ENCODE assay signal across 8 cellular contexts in genomic region chr17:61583242-61583641, GRCh38. TPM values are rescaled to one million over a fixed set of nuclear protein-coding genes. Genes with fewer than 3 reads are reported as not detected.
A peak's percentile ranks its signal among the peaks of the same experiment; 100 is the strongest.
DNase-seq lines count a peak whose midpoint lies in the region; ATAC-seq and TF ChIP-seq lines count a peak whose summit lies in the region.

No MANE protein-coding gene starts in this region.

- TF ChIP-seq CTCF in DND-41 (IDR thresholded peaks at IDR 0.05; ENCODE audit: borderline replicate concordance, extremely low read depth, low read length, poor library complexity, severe bottlenecking), result peak; percentile 58
- TF ChIP-seq CTCF in SK-N-SH (IDR thresholded peaks at IDR 0.05), result peak; percentile 70

- 11% methylated on average over 3 of the region's 3 CpGs for WGBS in SK-N-SH (ENCODE audit: low lambda C conversion rate)

- no peak overlapping the region for H3K27ac ChIP-seq in DND-41 (ENCODE audit: low read length)
- H3K27ac ChIP-seq in SK-N-SH (ENCODE audit: low read depth in 2 of 2, low read length in 1 of 2), result peak overlapping the region in 1 of 2 experiments; percentile 76; a peak in 1 of 4 replicates

- DNase-seq in DND-41, result no peak
- peak; percentile 96 for DNase-seq in HuH-7.5 (ENCODE audit: low spot score)
- DNase-seq in SK-N-SH, result peak; percentile 79
- DNase-seq in left kidney (ENCODE audit: low read depth, low spot score), result peak; percentile 46
- no peak for DNase-seq in nucleus accumbens (lab: John Stamatoyannopoulos, UW)
- no peak for DNase-seq in activated gamma-delta T cell treated with Interleukin-2 at 50 U/mL for 16 hours
- no peak for DNase-seq in activated CD4-positive, alpha-beta T cell treated with anti-CD3 and anti-CD28 coated beads for 1 hour

- H4K20me1 ChIP-seq in DND-41 (ENCODE audit: insufficient read depth, low read length) (no peaks in the 10 kb centered on the region), SK-N-SH (ENCODE audit: insufficient read depth) (no peaks in the 10 kb centered on the region)

- H3K9ac ChIP-seq in DND-41 (ENCODE audit: low read depth, low read length) (no peak overlapping the region), SK-N-SH (no peak overlapping the region)

- POLR2A ChIA-PET in SK-N-SH (lab: Yijun Ruan, JAX), result interaction anchor here (0.9 to 1.0 kb wide), 3 partner anchors 9 to 171 kb away, joined by 3 to 6 read pairs (median 5); no protein-coding TSS in a partner anchor

- peak in 1 of 2 experiments; percentile 85; a peak in 3 of 4 replicates for TF ChIP-seq EP300 in SK-N-SH (IDR thresholded peaks at IDR 0.05; ENCODE audit: borderline replicate concordance in 1 of 2, low read depth in 1 of 2, low read length in 1 of 2)

- H2AFZ ChIP-seq in DND-41 (ENCODE audit: low read depth, low read length) (no peak overlapping the region), SK-N-SH (ENCODE audit: low read depth) (peak overlapping the region; percentile 5; the same call in 1 of the 2 replicates)

- no peaks in the 10 kb centered on the region for H3K79me2 ChIP-seq in DND-41 (ENCODE audit: insufficient read depth, low read length)
- H3K79me2 ChIP-seq in SK-N-SH (ENCODE audit: insufficient read depth), result no peaks in the 10 kb centered on the region

- H3F3A ChIP-seq in SK-N-SH (replicated peaks; ENCODE audit: insufficient read depth), result no peaks in the 10 kb centered on the region

- H3K4me3 ChIP-seq in DND-41 (ENCODE audit: low read depth in 1 of 2, low read length in 2 of 2) (no peak overlapping the region), SK-N-SH (ENCODE audit: low read depth in 2 of 2, low read length in 1 of 2) (no peak overlapping the region)

- CTCF ChIA-PET in SK-N-SH (lab: Yijun Ruan, JAX), result interaction anchor here (0.5 to 10.9 kb wide), 34 partner anchors 9 to 839 kb away, joined by 3 to 177 read pairs (median 4); partner anchors contain the start of gene TBX2

- H3K27me3 ChIP-seq in DND-41 (ENCODE audit: insufficient read depth, low read length, poor library complexity) (peaks cover 7% of the 10 kb centered on the region), SK-N-SH (ENCODE audit: insufficient read depth) (no peaks in the 10 kb centered on the region)

- H3K4me2 ChIP-seq in DND-41 (ENCODE audit: insufficient read depth, low read length), result no peak overlapping the region
- no peak overlapping the region for H3K4me2 ChIP-seq in SK-N-SH

- no peaks in the 10 kb centered on the region for H3K4me1 ChIP-seq in DND-41 (ENCODE audit: insufficient read depth, low read length)
- H3K4me1 ChIP-seq in SK-N-SH (ENCODE audit: control insufficient read depth in 1 of 2, insufficient read depth in 2 of 2, low read depth in 1 of 2, low read length in 1 of 2), result peaks cover 13 to 26% of the 10 kb centered on the region in 2 experiments; a peak in 3 of 4 replicates

- no peaks in the 10 kb centered on the region for H3K9me2 ChIP-seq in SK-N-SH

- peak; percentile 74; the same call in 2 of the 3 replicates for ATAC-seq in DND-41 (ENCODE audit: insufficient read depth, low read depth)
- ATAC-seq in GM21367 (IDR thresholded peaks at IDR 0.05; ENCODE audit: unreplicated experiment), result no peak

- H3K9me3 ChIP-seq in DND-41 (ENCODE audit: insufficient read depth, low read length, severe bottlenecking) (no peaks in the 10 kb centered on the region), SK-N-SH (no peaks in the 10 kb centered on the region)

- H3K36me3 ChIP-seq in DND-41 (ENCODE audit: insufficient read depth, low read length) (no peaks in the 10 kb centered on the region), SK-N-SH (replicated peaks in 1 of 2; ENCODE audit: control insufficient read depth in 1 of 2, insufficient read depth in 2 of 2, low read length in 1 of 2) (no peaks in the 10 kb centered on the region)

- peak; percentile 76 for TF ChIP-seq RAD21 in SK-N-SH (IDR thresholded peaks at IDR 0.05; ENCODE audit: low read length)

TF ChIP-seq in SK-N-SH, 30 proteins besides CTCF, POLR2A, EP300 and RAD21:
- TF ChIP-seq CHD2 (IDR thresholded peaks at IDR 0.05; ENCODE audit: low read length, partially characterized antibody), result peak; percentile 82
- TF ChIP-seq ELF1 (IDR thresholded peaks at IDR 0.05), result no peak
- TF ChIP-seq SMC3 (IDR thresholded peaks at IDR 0.05; ENCODE audit: low read depth, low read length), result peak; percentile 51
- peak; percentile 66; the same call in 1 of the 2 replicates for TF ChIP-seq TCF12 (IDR thresholded peaks at IDR 0.05)
- TF ChIP-seq JUND (IDR thresholded peaks at IDR 0.05), result peak; percentile 19; the same call in 1 of the 2 replicates
- peak; percentile 96 for TF ChIP-seq RCOR1 (IDR thresholded peaks at IDR 0.05; ENCODE audit: low read length)
TF ChIP-seq in SK-N-SH: peak in this region for 5.

RNA-seq across cellular contexts. Expression of gene NACA2, which starts 7.8 kb away (rescaled TPM):
- not detected in 2 replicates for polyA plus RNA-seq in SK-N-SH (2012; rRNA removed)
- polyA plus RNA-seq in SK-N-SH (2012; cell fraction: cytosol; rRNA removed), result 0.10 TPM in 1 of 2 replicates, not detected in the other
- polyA plus RNA-seq in SK-N-SH (2012; cell fraction: nucleus; rRNA removed), result not detected in 2 replicates

Comparison
In these comparisons a context has a peak if more than half of its experiments do, and no peak if none do; other contexts are left out.
1. DNase-seq: peak in HuH-7.5 (single experiment), SK-N-SH (single experiment) and left kidney (single experiment); none in DND-41 (single experiment), nucleus accumbens (0 of 56), activated gamma-delta T cell treated with Interleukin-2 at 50 U/mL for 16 hours (single experiment) and activated CD4-positive, alpha-beta T cell treated with anti-CD3 and anti-CD28 coated beads for 1 hour (single experiment).